ENCODE assay signal across 20 cellular contexts in genomic region chr2:75632091-75632704, GRCh38. TPM values are rescaled to one million over a fixed set of nuclear protein-coding genes. Genes with fewer than 3 reads are reported as not detected.
A peak's percentile ranks its signal among the peaks of the same experiment; 100 is the strongest.
DNase-seq lines count a peak whose midpoint lies in the region; TF ChIP-seq lines count a peak whose summit lies in the region.
"Had no signal": no experiment of that assay in that cellular context is flagged by ENCODE, and none has a peak within 500 bp of the region (broad histone marks: within the 10 kb centered on the region; RNA-seq: fewer than 3 reads in every experiment).

No MANE protein-coding gene starts in this region.

- H3K27me3 Mint-ChIP-seq in progenitor cell of endocrine pancreas: no peaks in the 10 kb centered on the region

- no peak overlapping the region for H2AFZ ChIP-seq in mammary epithelial cell (ENCODE audit: low read depth, low read length)

- H3K9me3 ChIP-seq in adipocyte (ENCODE audit: control insufficient read depth, low read length) (no peaks in the 10 kb centered on the region), mammary epithelial cell (replicated peaks; ENCODE audit: insufficient read depth, low read length) (no peaks in the 10 kb centered on the region)
- H3K9me3 ChIP-seq: upper lobe of left lung had no signal

- peaks cover under 1% of the 10 kb centered on the region for H3K27me3 ChIP-seq in adipocyte (replicated peaks; ENCODE audit: control insufficient read depth, insufficient read depth, low read length)
- H3K27me3 ChIP-seq in mammary epithelial cell (ENCODE audit: insufficient read depth, low read length): no peaks in the 10 kb centered on the region
- H3K27me3 ChIP-seq: upper lobe of left lung had no signal

- H4K20me1 ChIP-seq in mammary epithelial cell (ENCODE audit: insufficient read depth, low read length): no peaks in the 10 kb centered on the region

- no peaks in the 10 kb centered on the region for H3K79me2 ChIP-seq in mammary epithelial cell (ENCODE audit: insufficient read depth, low read length)

- H3K4me2 ChIP-seq in mammary epithelial cell (ENCODE audit: insufficient read depth, low read depth, low read length): no peak overlapping the region

- no peak overlapping the region for H3K9ac ChIP-seq in adipocyte (ENCODE audit: low read length)
- H3K9ac ChIP-seq in mammary epithelial cell (ENCODE audit: insufficient read depth, low read length): no peak overlapping the region

- CTCF ChIA-PET in mammary epithelial cell (lab: Charles Lee; ENCODE audit: low non-redundant PET): no interaction called here

- in situ Hi-C loops in mammary epithelial cell (cut with MboI; ENCODE audit: low sequenced_read_pairs in 2 of 2): no loop called here

- H3K36me3 Mint-ChIP-seq in progenitor cell of endocrine pancreas (ENCODE audit: insufficient read depth): no peaks in the 10 kb centered on the region
- H3K36me3 Mint-ChIP-seq: activated naive CD8-positive, alpha-beta T cell; natural killer cell had no signal

- intact Hi-C loops in head of caudate nucleus (cut with DNase I) (no loop called here), mammary epithelial cell (cut with micrococcal nuclease) (no loop called here)

- BruUV-seq in mammary epithelial cell (replicated peaks; lab: Mats Ljungman, UMichigan): no TSS peak

- dilution Hi-C loops in mammary epithelial cell (cut with HindIII; ENCODE audit: low sequenced_read_pairs): no loop called here

- peaks cover 7% of the 10 kb centered on the region for H3K4me1 Mint-ChIP-seq in progenitor cell of endocrine pancreas (ENCODE audit: low read depth)
- H3K4me1 Mint-ChIP-seq: activated CD4-positive, alpha-beta T cell treated with anti-CD3 and anti-CD28 coated beads, Interleukin-2, amount 10 ng/mL, durations not matched to agents 24 days and 14 days; natural killer cell had no signal

- H3K4me1 ChIP-seq in adipocyte (ENCODE audit: control insufficient read depth, insufficient read depth, low read length) (peaks cover 19% of the 10 kb centered on the region), mammary epithelial cell (ENCODE audit: insufficient read depth, low read length) (peaks cover 4% of the 10 kb centered on the region)

- WGBS in mammary epithelial cell (ENCODE audit: low coverage, missing lambda C conversion rate): 95% methylated on average over 5 of the region's 5 CpGs

- TF ChIP-seq CTCF in progenitor cell of endocrine pancreas (IDR thresholded peaks at IDR 0.05; ENCODE audit: unreplicated experiment): no peak
- TF ChIP-seq CTCF in mammary epithelial cell (conservative IDR thresholded peaks at IDR 0.05 in 1 of 2, IDR thresholded peaks at IDR 0.05 in 1 of 2; ENCODE audit: extremely low read depth in 1 of 2, insufficient read depth in 1 of 2, low read depth in 1 of 2, low read length in 2 of 2): no peak

- H3K9me3 Mint-ChIP-seq in progenitor cell of endocrine pancreas (ENCODE audit: low read depth): no peaks in the 10 kb centered on the region
- H3K9me3 Mint-ChIP-seq: activated CD4-positive, alpha-beta T cell treated with anti-CD3 and anti-CD28 coated beads, Interleukin-2, amount 10 ng/mL, durations not matched to agents 24 days and 14 days; activated T-cell treated with anti-CD3 and anti-CD28 coated beads, Interleukin-2, amount 50 U/mL, for 24 hours; natural killer cell had no signal

- H3K36me3 ChIP-seq in adipocyte (ENCODE audit: control insufficient read depth, insufficient read depth, low read length, severe bottlenecking) (no peaks in the 10 kb centered on the region), mammary epithelial cell (ENCODE audit: insufficient read depth, low read length) (no peaks in the 10 kb centered on the region)
- H3K36me3 ChIP-seq: upper lobe of left lung had no signal

- H3K27ac Mint-ChIP-seq in progenitor cell of endocrine pancreas: no peak overlapping the region
- H3K27ac Mint-ChIP-seq: activated CD4-positive, alpha-beta T cell treated with anti-CD3 and anti-CD28 coated beads, Interleukin-2, amount 10 ng/mL, durations not matched to agents 24 days and 14 days; activated naive CD8-positive, alpha-beta T cell; activated T-cell treated with anti-CD3 and anti-CD28 coated beads, Interleukin-2, amount 50 U/mL, for 24 hours; natural killer cell had no signal

- H3K27ac ChIP-seq in mammary epithelial cell (ENCODE audit: insufficient read depth, low read depth, low read length): no peak overlapping the region
- H3K27ac ChIP-seq: upper lobe of left lung had no signal

- H3K4me3 ChIP-seq in adipocyte (ENCODE audit: low read length) (peak overlapping the region; percentile 59), mammary epithelial cell (replicated peaks in 1 of 3; ENCODE audit: insufficient read depth in 1 of 3, low read depth in 2 of 3, low read length in 3 of 3) (no peak overlapping the region)
- H3K4me3 ChIP-seq: GM12878, upper lobe of left lung had no signal

- peak; percentile 47 for DNase-seq in GM03348 (ENCODE audit: low spot score)
- DNase-seq in adipocyte (ENCODE audit: low read depth): peak; percentile 51
- peak; percentile 31 for DNase-seq in iris pigment epithelial cell (ENCODE audit: low read depth)
- peak; percentile 52 for DNase-seq in stromal cell of bone marrow (ENCODE audit: low read depth)
- no peak for DNase-seq in head of caudate nucleus
- DNase-seq in progenitor cell of endocrine pancreas (ENCODE audit: low spot score, unreplicated experiment): no peak
- no peak for DNase-seq in mammary epithelial cell
- DNase-seq: activated CD4-positive, alpha-beta T cell treated with anti-CD3 and anti-CD28 coated beads, Interleukin-2, amount 10 ng/mL, durations not matched to agents 24 days and 14 days; activated T-cell treated with anti-CD3 and anti-CD28 coated beads, Interleukin-2, amount 50 U/mL, for 24 hours; C1 segment of cervical spinal cord; DMS79 treated with DMSO at 0.1 percent for 48 hours; KBM-7; natural killer cell; right cardiac atrium; SIG-M5; stimulated activated CD4-positive, alpha-beta T cell treated with anti-CD3 and anti-CD28 coated beads, Interleukin-4, amount 100 ng/mL, for 1 hour; T-helper 9 cell; upper lobe of left lung had no signal

- H3K4me3 Mint-ChIP-seq in progenitor cell of endocrine pancreas (ENCODE audit: low read depth): no peak overlapping the region
- H3K4me3 Mint-ChIP-seq: activated CD4-positive, alpha-beta T cell treated with anti-CD3 and anti-CD28 coated beads, Interleukin-2, amount 10 ng/mL, durations not matched to agents 24 days and 14 days; activated naive CD8-positive, alpha-beta T cell; activated T-cell treated with anti-CD3 and anti-CD28 coated beads, Interleukin-2, amount 50 U/mL, for 24 hours; natural killer cell had no signal

RNA-seq across cellular contexts. Expression of gene MRPL19, which starts 14.4 kb away (rescaled TPM):
- total RNA-seq in progenitor cell of endocrine pancreas (68.1 and 73.1 TPM in 2 replicates), mammary epithelial cell (10 to 100 TPM; 30.3 to 59.4 TPM)
- 26.0 TPM for polyA plus RNA-seq in mammary epithelial cell
- polyA minus RNA-seq in mammary epithelial cell: 9.3 TPM

Comparison
In these comparisons a context has a peak if more than half of its experiments do, and no peak if none do; other contexts are left out.
1. DNase-seq: peak in GM03348 (single experiment), adipocyte (single experiment), iris pigment epithelial cell (single experiment) and stromal cell of bone marrow (single experiment); none in head of caudate nucleus (0 of 42), progenitor cell of endocrine pancreas (single experiment) and mammary epithelial cell (single experiment).